In the genomic region with DNA sequence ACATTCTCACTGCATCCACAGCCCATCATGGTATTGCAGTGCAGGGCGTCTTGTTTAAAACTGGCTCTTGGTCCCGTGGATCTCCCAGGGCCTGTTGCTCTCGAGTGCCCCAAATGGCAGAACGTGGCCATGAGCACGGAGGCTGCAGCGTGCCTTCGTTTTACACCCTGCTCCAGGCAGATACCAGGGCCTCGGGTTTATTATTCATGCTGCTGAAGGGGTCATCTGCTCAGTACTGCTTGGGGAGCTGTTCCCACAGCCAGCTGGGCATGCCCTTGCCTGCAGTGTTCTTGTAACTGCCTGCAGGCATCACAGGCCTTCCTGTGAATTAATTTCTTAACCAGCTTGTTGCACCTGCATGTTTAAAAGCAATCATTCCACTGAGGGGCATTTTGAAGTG, we compare ENCODE assay signal across 8 cellular contexts.
DNase-seq lines count a peak whose midpoint lies in the region; ATAC-seq and TF ChIP-seq lines count a peak whose summit lies in the region.

No MANE protein-coding gene starts in this region.

- H3K4me3 ChIP-seq in AG10803 (ENCODE audit: low read length), result no peak overlapping the region
- no peak overlapping the region for H3K4me3 ChIP-seq in fibroblast of villous mesenchyme (ENCODE audit: low read depth, low read length)

- ATAC-seq in GM21786 (IDR thresholded peaks at IDR 0.05; ENCODE audit: unreplicated experiment), result no peak

- TF ChIP-seq CTCF in AG10803 (conservative IDR thresholded peaks at IDR 0.05; ENCODE audit: low read length), result peak; percentile 55
- TF ChIP-seq CTCF in fibroblast of villous mesenchyme (IDR thresholded peaks at IDR 0.05; ENCODE audit: insufficient read depth, low read depth, low read length), result peak; percentile 59

- DNase-seq in AG10803 (ENCODE audit: low read depth), result peak; percentile 27
- DNase-seq in NCI-H1436 (lab: John Stamatoyannopoulos, UW), result peak; percentile 87
- DNase-seq in activated T-cell treated with anti-CD3 and anti-CD28 coated beads, Interleukin-2, amount 50 U/mL, for 48 hours, result peak; percentile 70 to 76
- peak; percentile 64 for DNase-seq in fibroblast of villous mesenchyme (ENCODE audit: low read depth)
- peak; percentile 60 for DNase-seq in stimulated activated CD4-positive, alpha-beta T cell treated with anti-CD3 and anti-CD28 coated beads, Interleukin-4, amount 100 ng/mL, for 24 hours
- no peak for DNase-seq in OCI-M1 (lab: John Stamatoyannopoulos, UW)
- no peak for DNase-seq in 8988T

Comparison
In these comparisons a context has a peak if more than half of its experiments do, and no peak if none do; other contexts are left out.
1. DNase-seq: peak in AG10803 (single experiment), NCI-H1436 (single experiment), activated T-cell treated with anti-CD3 and anti-CD28 coated beads, Interleukin-2, amount 50 U/mL, for 48 hours (2 of 2), fibroblast of villous mesenchyme (single experiment) and stimulated activated CD4-positive, alpha-beta T cell treated with anti-CD3 and anti-CD28 coated beads, Interleukin-4, amount 100 ng/mL, for 24 hours (single experiment); none in OCI-M1 (single experiment) and 8988T (single experiment).